Comparison of ENCODE assay signal across 10 cellular contexts in the genomic region with DNA sequence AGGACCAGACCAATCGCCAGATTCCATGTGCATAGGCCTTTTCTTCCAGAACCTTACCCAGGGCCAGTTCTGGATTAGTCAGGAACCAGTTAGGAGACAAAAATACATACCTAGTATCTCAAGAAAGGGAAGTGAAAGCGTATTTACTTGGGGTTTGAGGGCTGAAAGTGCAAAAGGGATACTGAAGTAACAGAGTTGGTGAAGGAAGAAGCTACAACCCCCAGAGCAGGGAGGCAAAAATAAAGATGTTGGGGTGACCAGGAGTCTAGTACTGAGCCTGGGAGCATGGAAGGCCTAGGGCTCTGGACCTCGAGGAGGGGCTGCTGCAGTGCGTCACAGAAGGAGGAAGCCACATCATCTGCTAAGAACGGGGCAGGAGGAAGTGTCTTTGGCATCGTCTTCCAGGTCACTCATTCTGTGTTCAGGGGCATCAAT. TPM values are rescaled to one million over a fixed set of nuclear protein-coding genes. Genes with fewer than 3 reads are reported as not detected.
DNase-seq lines count a peak whose midpoint lies in the region; ATAC-seq and TF ChIP-seq lines count a peak whose summit lies in the region.
"Had no signal": no experiment of that assay in that cellular context is flagged by ENCODE, and none has a peak within 500 bp of the region (broad histone marks: within the 10 kb centered on the region; RNA-seq: fewer than 3 reads in every experiment).

No MANE protein-coding gene starts in this region.

- no peak for TF ChIP-seq POLR2A in upper lobe of left lung (IDR thresholded peaks at IDR 0.05)

- peaks cover 18% of the 10 kb centered on the region for H3K4me1 Mint-ChIP-seq in activated CD8-positive, alpha-beta memory T cell treated with anti-CD3 and anti-CD28 coated beads, Interleukin-2, amount 10 ng/mL, durations not matched to agents 7 days and 5 days
- peaks cover 22% of the 10 kb centered on the region for H3K4me1 Mint-ChIP-seq in stimulated activated effector memory CD8-positive, alpha-beta T cell treated with anti-CD3 and anti-CD28 coated beads, Interleukin-12 subunit alpha, Interleukin-12 subunit beta, amount 100 ng/mL, for 72 hours

- H3K9me3 ChIP-seq in SU-DHL-6 (ENCODE audit: insufficient read depth, low read length): no peaks in the 10 kb centered on the region
- H3K9me3 ChIP-seq in upper lobe of left lung: no peaks in the 10 kb centered on the region
- H3K9me3 ChIP-seq in PC-9 (ENCODE audit: insufficient read depth, low read depth): no peaks in the 10 kb centered on the region

- no peaks in the 10 kb centered on the region for H3K79me2 ChIP-seq in SU-DHL-6 (ENCODE audit: insufficient read depth, low read length)
- H3K79me2 ChIP-seq in PC-9 (ENCODE audit: low read depth): no peaks in the 10 kb centered on the region

- H3K36me3 Mint-ChIP-seq in activated CD8-positive, alpha-beta memory T cell treated with anti-CD3 and anti-CD28 coated beads, Interleukin-2, amount 10 ng/mL, durations not matched to agents 7 days and 5 days: no peaks in the 10 kb centered on the region
- H3K36me3 Mint-ChIP-seq in stimulated activated effector memory CD8-positive, alpha-beta T cell treated with anti-CD3 and anti-CD28 coated beads, Interleukin-12 subunit alpha, Interleukin-12 subunit beta, amount 100 ng/mL, for 72 hours: no peaks in the 10 kb centered on the region

- TF ChIP-seq EP300 in upper lobe of left lung (IDR thresholded peaks at IDR 0.05): no peak

- H3K27me3 ChIP-seq in SU-DHL-6 (ENCODE audit: low read length) (no peaks in the 10 kb centered on the region), upper lobe of left lung (no peaks in the 10 kb centered on the region), PC-9 (ENCODE audit: insufficient read depth, low read depth) (no peaks in the 10 kb centered on the region)

- H2AFZ ChIP-seq in SU-DHL-6 (ENCODE audit: low read depth, low read length, severe bottlenecking) (no peak overlapping the region), PC-9 (no peak overlapping the region)

- no peak overlapping the region for H3K9ac ChIP-seq in SU-DHL-6 (ENCODE audit: low read length)

- intact Hi-C loops in PC-9 (cut with micrococcal nuclease; ENCODE audit: unreplicated experiment): no loop called here

- no peak overlapping the region for H3K4me3 Mint-ChIP-seq in activated CD8-positive, alpha-beta memory T cell treated with anti-CD3 and anti-CD28 coated beads, Interleukin-2, amount 10 ng/mL, durations not matched to agents 7 days and 5 days
- peak overlapping the region; percentile 43 for H3K4me3 Mint-ChIP-seq in stimulated activated effector memory CD8-positive, alpha-beta T cell treated with anti-CD3 and anti-CD28 coated beads, Interleukin-12 subunit alpha, Interleukin-12 subunit beta, amount 100 ng/mL, for 72 hours

- H3K9me2 ChIP-seq in SU-DHL-6 (replicated peaks; ENCODE audit: insufficient read depth, low read length) (no peaks in the 10 kb centered on the region), PC-9 (ENCODE audit: insufficient read depth) (no peaks in the 10 kb centered on the region)

- peak overlapping the region; percentile 9; the same call in 1 of the 2 replicates for H3K27ac ChIP-seq in SU-DHL-6 (ENCODE audit: low read depth, low read length)
- H3K27ac ChIP-seq in upper lobe of left lung: no peak overlapping the region
- no peak overlapping the region for H3K27ac ChIP-seq in PC-9

- H3K4me2 ChIP-seq in SU-DHL-6 (ENCODE audit: low read depth, low read length, poor library complexity, severe bottlenecking) (peak overlapping the region; percentile 2), PC-9 (no peak overlapping the region)

- DNase-seq in activated CD8-positive, alpha-beta memory T cell treated with anti-CD3 and anti-CD28 coated beads, Interleukin-2, amount 10 ng/mL, durations not matched to agents 7 days and 5 days: no peak
- no peak for DNase-seq in activated CD8-positive, alpha-beta memory T cell treated with anti-CD3 and anti-CD28 coated beads, Interleukin-2, amount 50 U/mL, for 4 hours
- no peak for DNase-seq in stimulated activated effector memory CD8-positive, alpha-beta T cell treated with anti-CD3 and anti-CD28 coated beads, Interleukin-12 subunit alpha, Interleukin-12 subunit beta, amount 100 ng/mL, for 72 hours (ENCODE audit: low spot score in 2 of 2)
- DNase-seq in upper lobe of left lung (no peak), AML-193 (lab: John Stamatoyannopoulos, UW) (no peak), PC-9 (no peak)
- DNase-seq: ACHN; stimulated activated CD4-positive, alpha-beta T cell treated with anti-CD3 and anti-CD28 coated beads, Interleukin-2, amount 100 ng/mL, for 48 hours had no signal

- no peak overlapping the region for H3K4me3 ChIP-seq in SU-DHL-6 (ENCODE audit: insufficient read depth, low read length, poor library complexity, severe bottlenecking)
- H3K4me3 ChIP-seq in upper lobe of left lung: no peak overlapping the region
- no peak overlapping the region for H3K4me3 ChIP-seq in PC-9

- no TSS peak for BruUV-seq in PC-9 (replicated peaks; lab: Mats Ljungman, UMichigan)

- H3F3A ChIP-seq in SU-DHL-6 (ENCODE audit: insufficient read depth): no peaks in the 10 kb centered on the region
- no peaks in the 10 kb centered on the region for H3F3A ChIP-seq in PC-9 (ENCODE audit: insufficient read depth, low read depth)

- peak overlapping the region; percentile 76 for H3K27ac Mint-ChIP-seq in activated CD8-positive, alpha-beta memory T cell treated with anti-CD3 and anti-CD28 coated beads, Interleukin-2, amount 10 ng/mL, durations not matched to agents 7 days and 5 days
- peak overlapping the region; percentile 85 for H3K27ac Mint-ChIP-seq in stimulated activated effector memory CD8-positive, alpha-beta T cell treated with anti-CD3 and anti-CD28 coated beads, Interleukin-12 subunit alpha, Interleukin-12 subunit beta, amount 100 ng/mL, for 72 hours

- POLR2A ChIA-PET in PC-9 (lab: Charles Lee; ENCODE audit: unreplicated experiment): no interaction called here

- no peaks in the 10 kb centered on the region for H3K4me1 ChIP-seq in upper lobe of left lung
- H3K4me1 ChIP-seq in PC-9 (replicated peaks; ENCODE audit: insufficient read depth): no peaks in the 10 kb centered on the region

- ATAC-seq in activated CD8-positive, alpha-beta memory T cell treated with anti-CD3 and anti-CD28 coated beads, Interleukin-2, amount 10 ng/mL, durations not matched to agents 7 days and 5 days: no peak
- peak; percentile 65 for ATAC-seq in HG02870 (IDR thresholded peaks at IDR 0.05; ENCODE audit: unreplicated experiment)
- peak; percentile 51 for ATAC-seq in stimulated activated effector memory CD8-positive, alpha-beta T cell treated with anti-CD3 and anti-CD28 coated beads, Interleukin-12 subunit alpha, Interleukin-12 subunit beta, amount 100 ng/mL, for 72 hours
- ATAC-seq in upper lobe of left lung (ENCODE audit: low FRiP score in 2 of 2): no peak

- CTCF ChIA-PET in activated CD8-positive, alpha-beta memory T cell treated with anti-CD3 and anti-CD28 coated beads, Interleukin-2, amount 10 ng/mL, durations not matched to agents 7 days and 5 days (lab: Charles Lee): no interaction called here
- CTCF ChIA-PET in PC-9 (lab: Charles Lee): no interaction called here

- no peaks in the 10 kb centered on the region for H3K27me3 Mint-ChIP-seq in activated CD8-positive, alpha-beta memory T cell treated with anti-CD3 and anti-CD28 coated beads, Interleukin-2, amount 10 ng/mL, durations not matched to agents 7 days and 5 days

- H3K36me3 ChIP-seq in SU-DHL-6 (ENCODE audit: low read length) (no peaks in the 10 kb centered on the region), upper lobe of left lung (no peaks in the 10 kb centered on the region), PC-9 (ENCODE audit: low read depth) (no peaks in the 10 kb centered on the region)

- TF ChIP-seq CTCF in SU-DHL-6 (IDR thresholded peaks at IDR 0.05; ENCODE audit: insufficient read depth, low read length, poor library complexity, severe bottlenecking) (no peak), upper lobe of left lung (IDR thresholded peaks at IDR 0.05) (no peak), PC-9 (conservative IDR thresholded peaks at IDR 0.05) (no peak)

- H4K20me1 ChIP-seq in SU-DHL-6 (ENCODE audit: low read depth, low read length) (no peaks in the 10 kb centered on the region), PC-9 (ENCODE audit: insufficient read depth) (no peaks in the 10 kb centered on the region)

- H3K9me3 Mint-ChIP-seq in activated CD8-positive, alpha-beta memory T cell treated with anti-CD3 and anti-CD28 coated beads, Interleukin-2, amount 10 ng/mL, durations not matched to agents 7 days and 5 days (ENCODE audit: low read depth): no peaks in the 10 kb centered on the region
- no peaks in the 10 kb centered on the region for H3K9me3 Mint-ChIP-seq in stimulated activated effector memory CD8-positive, alpha-beta T cell treated with anti-CD3 and anti-CD28 coated beads, Interleukin-12 subunit alpha, Interleukin-12 subunit beta, amount 100 ng/mL, for 72 hours

- WGBS in upper lobe of left lung, 2 donors: 52 to 66% methylated on average over 4 to 6 of the region's 6 CpGs

RNA-seq across cellular contexts. Expression of gene TKTL1, which starts 38.3 kb away (rescaled TPM):
- 1 to 10 TPM in 1 of 2 experiments, under 1 TPM in 1; 0.75 to 1.1 TPM for total RNA-seq in activated CD8-positive, alpha-beta memory T cell treated with anti-CD3 and anti-CD28 coated beads, Interleukin-2, amount 10 ng/mL, durations not matched to agents 7 days and 5 days
- total RNA-seq in upper lobe of left lung (1 to 10 TPM in 1 of 6 donors, under 1 TPM in 2, not detected in 3; 0.20 to 1.2 (median 0.24) TPM), PC-9 (2021) (not detected in 2 replicates)

RNA-seq across cellular contexts. Expression of gene TEX28, which starts 38.9 kb away (rescaled TPM):
- total RNA-seq in activated CD8-positive, alpha-beta memory T cell treated with anti-CD3 and anti-CD28 coated beads, Interleukin-2, amount 10 ng/mL, durations not matched to agents 7 days and 5 days: not detected
- not detected for total RNA-seq in upper lobe of left lung
- total RNA-seq in PC-9 (2021): not detected in 2 replicates

RNA-seq across cellular contexts. Expression of gene FLNA, which starts 40.6 kb away (rescaled TPM):
- total RNA-seq in activated CD8-positive, alpha-beta memory T cell treated with anti-CD3 and anti-CD28 coated beads, Interleukin-2, amount 10 ng/mL, durations not matched to agents 7 days and 5 days: 1,000 to 10,000 TPM; 1,602 to 2,011 TPM
- total RNA-seq in upper lobe of left lung (1,000 to 10,000 TPM in 5 of 6 donors, 100 to 1,000 TPM in 1; 800 to 1,760 (median 1,298) TPM), PC-9 (2021) (1,841 and 2,308 TPM in 2 replicates)

RNA-seq across cellular contexts. Expression of gene EMD, which starts 45.2 kb away (rescaled TPM):
- 10 to 100 TPM; 64.6 to 70.2 TPM for total RNA-seq in activated CD8-positive, alpha-beta memory T cell treated with anti-CD3 and anti-CD28 coated beads, Interleukin-2, amount 10 ng/mL, durations not matched to agents 7 days and 5 days
- total RNA-seq in upper lobe of left lung (10 to 100 TPM; 42.3 to 60.8 (median 53.6) TPM), PC-9 (2021) (132 and 164 TPM in 2 replicates)

Comparison
In these comparisons a context has a peak if more than half of its experiments do, and no peak if none do; other contexts are left out.
1. ATAC-seq: peak in HG02870 (single experiment) and stimulated activated effector memory CD8-positive, alpha-beta T cell treated with anti-CD3 and anti-CD28 coated beads, Interleukin-12 subunit alpha, Interleukin-12 subunit beta, amount 100 ng/mL, for 72 hours (single experiment); none in activated CD8-positive, alpha-beta memory T cell treated with anti-CD3 and anti-CD28 coated beads, Interleukin-2, amount 10 ng/mL, durations not matched to agents 7 days and 5 days (single experiment) and upper lobe of left lung (0 of 2).